In the genomic region with DNA sequence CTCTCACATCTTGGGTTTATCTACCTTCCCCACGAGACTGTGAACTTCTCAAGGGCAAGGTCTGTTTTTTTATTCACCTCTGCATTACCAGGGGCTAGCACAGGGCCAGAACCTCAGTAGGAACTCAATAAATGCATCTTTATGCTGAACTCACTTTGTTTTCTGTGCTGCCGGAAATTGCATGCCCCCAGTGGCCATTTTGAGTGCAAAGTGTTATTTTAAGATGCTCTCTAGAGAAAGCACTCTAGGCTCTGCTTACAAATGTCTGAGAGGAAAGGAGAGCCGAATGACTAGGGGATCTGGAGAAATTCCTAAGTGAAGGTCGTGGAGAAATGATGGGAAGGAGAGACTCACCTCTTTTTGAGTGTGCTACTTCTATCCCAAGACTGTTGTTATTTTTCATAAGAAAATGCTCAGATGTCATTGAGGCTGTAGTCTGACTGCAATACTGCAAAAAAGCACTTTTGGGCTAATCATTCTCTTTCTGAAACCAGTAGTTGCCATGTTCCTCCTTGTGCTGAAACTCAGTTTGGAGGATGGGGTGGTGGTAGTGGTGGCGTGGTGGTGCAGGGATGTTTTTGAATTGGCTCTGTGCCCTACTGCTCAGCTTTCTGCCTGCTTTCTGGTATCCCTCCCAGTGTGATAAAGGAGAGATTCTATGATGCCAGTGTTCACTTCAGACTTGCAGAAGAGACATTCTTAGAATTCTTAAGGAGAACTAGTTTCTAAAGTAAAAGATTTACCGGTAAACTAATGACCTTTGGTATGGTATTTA, we compare ENCODE assay signal across 8 cellular contexts. TPM values are rescaled to one million over a fixed set of nuclear protein-coding genes. Genes with fewer than 3 reads are reported as not detected.
A peak's percentile ranks its signal among the peaks of the same experiment; 100 is the strongest.
DNase-seq lines count a peak whose midpoint lies in the region; ATAC-seq, FAIRE-seq and TF ChIP-seq lines count a peak whose summit lies in the region.

No MANE protein-coding gene starts in this region.

- peak overlapping the region; percentile 10 to 65 for H3K27ac ChIP-seq in kidney (ENCODE audit: low read depth in 2 of 2, low read length in 2 of 2)
- peak overlapping the region in 1 of 2 donors; percentile 28 for H3K27ac ChIP-seq in thoracic aorta
- H3K27ac ChIP-seq in esophagus squamous epithelium: peak overlapping the region in 2 of 4 donors; percentile 16 to 36

- H3K4me1 ChIP-seq in kidney (ENCODE audit: control insufficient read depth in 1 of 2, insufficient read depth in 1 of 2, low read depth in 1 of 2, low read length in 2 of 2) (peaks cover 0 to 2% of the 10 kb centered on the region in 2 donors), thoracic aorta (ENCODE audit: control insufficient read depth in 1 of 2, low read depth in 2 of 2) (peaks cover 19 to 20% of the 10 kb centered on the region in 2 donors), esophagus squamous epithelium (peaks cover 0 to 2% (median 0%) of the 10 kb centered on the region in 3 donors)

- TF ChIP-seq CTCF in AG09319 (IDR thresholded peaks at IDR 0.05; ENCODE audit: low read depth, low read length) (peak; percentile 35), kidney (IDR thresholded peaks at IDR 0.05; ENCODE audit: borderline replicate concordance, extremely low read depth, insufficient read depth) (no peak), thoracic aorta (IDR thresholded peaks at IDR 0.05) (no peak), esophagus squamous epithelium (IDR thresholded peaks at IDR 0.05) (peak in 2 of 6 experiments; percentile 9 to 28)

- H3K27ac Mint-ChIP-seq in activated naive CD4-positive, alpha-beta T cell treated with anti-CD3 and anti-CD28 coated beads, Interleukin-2, amount 50 U/mL, for 24 hours: peak overlapping the region; percentile 93

- peaks cover 3% of the 10 kb centered on the region for H3K36me3 Mint-ChIP-seq in activated naive CD4-positive, alpha-beta T cell treated with anti-CD3 and anti-CD28 coated beads, Interleukin-2, amount 50 U/mL, for 24 hours

- no peaks in the 10 kb centered on the region for H3K27me3 ChIP-seq in thoracic aorta (replicated peaks; ENCODE audit: insufficient read depth)
- H3K27me3 ChIP-seq in esophagus squamous epithelium: no peaks in the 10 kb centered on the region

- FAIRE-seq in kidney (lab: Jason Lieb, UNC): peak; percentile 80

- H3K36me3 ChIP-seq in kidney (ENCODE audit: control insufficient read depth in 1 of 2, insufficient read depth in 2 of 2, low read length in 2 of 2) (no peaks in the 10 kb centered on the region), thoracic aorta (no peaks in the 10 kb centered on the region), esophagus squamous epithelium (no peaks in the 10 kb centered on the region)

- ATAC-seq in GM18867 (IDR thresholded peaks at IDR 0.05; ENCODE audit: unreplicated experiment): peak; percentile 62
- peak; percentile 60 for ATAC-seq in HG02973 (IDR thresholded peaks at IDR 0.05; ENCODE audit: unreplicated experiment)
- ATAC-seq in thoracic aorta (ENCODE audit: insufficient number of reproducible peaks, low FRiP score, low read depth): no peak

- no peaks in the 10 kb centered on the region for H3K9me3 ChIP-seq in kidney (ENCODE audit: control insufficient read depth in 1 of 2, low read length in 2 of 2)
- no peaks in the 10 kb centered on the region for H3K9me3 ChIP-seq in thoracic aorta
- H3K9me3 ChIP-seq in esophagus squamous epithelium: no peaks in the 10 kb centered on the region

- H3K4me3 ChIP-seq in kidney (ENCODE audit: low read length in 2 of 2): peak overlapping the region; percentile 34 to 35
- H3K4me3 ChIP-seq in thoracic aorta: peak overlapping the region; percentile 28
- no peak overlapping the region for H3K4me3 ChIP-seq in esophagus squamous epithelium

- DNase-seq in AG09319 (ENCODE audit: extremely low read depth, low read depth) (no peak), OCI-M1 (lab: John Stamatoyannopoulos, UW) (peak; percentile 64), kidney (no peak), thoracic aorta (ENCODE audit: low spot score) (no peak), esophagus squamous epithelium (lab: John Stamatoyannopoulos, UW) (no peak)

- H3K27me3 Mint-ChIP-seq in activated naive CD4-positive, alpha-beta T cell treated with anti-CD3 and anti-CD28 coated beads, Interleukin-2, amount 50 U/mL, for 24 hours: no peaks in the 10 kb centered on the region

- intact Hi-C loops in kidney (cut with DNase I): no loop called here
- intact Hi-C loops in esophagus squamous epithelium (cut with DNase I): no loop called here

- H3K4me1 Mint-ChIP-seq in activated naive CD4-positive, alpha-beta T cell treated with anti-CD3 and anti-CD28 coated beads, Interleukin-2, amount 50 U/mL, for 24 hours: peaks cover 77% of the 10 kb centered on the region

- H3K4me3 Mint-ChIP-seq in activated naive CD4-positive, alpha-beta T cell treated with anti-CD3 and anti-CD28 coated beads, Interleukin-2, amount 50 U/mL, for 24 hours: peak overlapping the region; percentile 79

- H3K9me3 Mint-ChIP-seq in activated naive CD4-positive, alpha-beta T cell treated with anti-CD3 and anti-CD28 coated beads, Interleukin-2, amount 50 U/mL, for 24 hours: no peaks in the 10 kb centered on the region

- 22 to 32% methylated on average over 3 to 6 of the region's 6 CpGs for WGBS in esophagus squamous epithelium, 2 donors

- TF ChIP-seq POLR2A in esophagus squamous epithelium (IDR thresholded peaks at IDR 0.05): no peak

- H3K9ac ChIP-seq in kidney (ENCODE audit: low read length in 2 of 2): no peak overlapping the region

RNA-seq across cellular contexts. Expression of gene DOCK11, which starts 41.3 kb away (rescaled TPM):
- 49.5 TPM for total RNA-seq in kidney
- 11.4 TPM for polyA plus RNA-seq in kidney (ENCODE audit: insufficient read depth, low read depth, low replicate concordance)
- total RNA-seq in thoracic aorta: 10 to 100 TPM; 30.6 to 45.8 TPM
- 10 to 100 TPM in 2 of 4 donors, 1 to 10 TPM in 2; 1.1 to 16.4 (median 11.0) TPM for total RNA-seq in esophagus squamous epithelium

Comparison
In these comparisons a context has a peak if more than half of its experiments do, and no peak if none do; other contexts are left out.
1. H3K4me3 ChIP-seq: peak in kidney (2 of 2) and thoracic aorta (single experiment); none in esophagus squamous epithelium (0 of 4).